Comparison of ENCODE assay signal across 14 cellular contexts in genomic region chr5:171823269-171823668, GRCh38. TPM values are rescaled to one million over a fixed set of nuclear protein-coding genes. Genes with fewer than 3 reads are reported as not detected.
"Had no signal": no experiment of that assay in that cellular context is flagged by ENCODE, and none has a peak within 500 bp of the region (broad histone marks: within the 10 kb centered on the region; RNA-seq: fewer than 3 reads in every experiment).

No MANE protein-coding gene starts in this region.

- H3K27me3 ChIP-seq: heart left ventricle had no signal

- H3K36me3 ChIP-seq: esophagus squamous epithelium, heart left ventricle had no signal

- H3K4me3 ChIP-seq: esophagus squamous epithelium, heart left ventricle, skin epidermis had no signal

- H3K9me3 ChIP-seq: esophagus squamous epithelium, heart left ventricle had no signal

- DNase-seq: activated CD4-positive, alpha-beta T cell treated with anti-CD3 and anti-CD28 coated beads, Interleukin-2, amount 50 U/mL, for 4 hours; activated CD4-positive, CD25-positive, alpha-beta regulatory T cell treated with anti-CD3 and anti-CD28 coated beads, Interleukin-2, amount 50 U/mL, for 72 hours; activated CD8-positive, alpha-beta memory T cell treated with anti-CD3 and anti-CD28 coated beads, Interleukin-2, amount 10 ng/mL, durations not matched to agents 7 days and 5 days; activated gamma-delta T cell treated with Interleukin-2 at 50 U/mL for 16 hours; activated naive CD8-positive, alpha-beta T cell treated with anti-CD3 and anti-CD28 coated beads, Interleukin-2, amount 10 ng/mL, durations not matched to agents 7 days and 5 days; activated T-cell treated with anti-CD3 and anti-CD28 coated beads, Interleukin-2, amount 50 U/mL, for 48 hours; anterior cingulate cortex; esophagus squamous epithelium; foreskin fibroblast; heart left ventricle; left ventricle myocardium superior; mesenchymal stem cell had no signal

- H3K27ac ChIP-seq: esophagus squamous epithelium, heart left ventricle, skin epidermis had no signal

- H3K4me1 ChIP-seq: esophagus squamous epithelium, heart left ventricle had no signal

- FAIRE-seq: keratinocyte had no signal

RNA-seq across cellular contexts. Expression of gene SMIM23, which starts 37.7 kb away (rescaled TPM):
- total RNA-seq: activated CD8-positive, alpha-beta memory T cell treated with anti-CD3 and anti-CD28 coated beads, Interleukin-2, amount 10 ng/mL, durations not matched to agents 7 days and 5 days; activated naive CD8-positive, alpha-beta T cell treated with anti-CD3 and anti-CD28 coated beads, Interleukin-2, amount 10 ng/mL, durations not matched to agents 7 days and 5 days; esophagus squamous epithelium; heart left ventricle; left ventricle myocardium superior had no signal
- polyA plus RNA-seq: heart left ventricle, keratinocyte had no signal
